Comparison of ENCODE assay signal across 19 cellular contexts in the genomic region with DNA sequence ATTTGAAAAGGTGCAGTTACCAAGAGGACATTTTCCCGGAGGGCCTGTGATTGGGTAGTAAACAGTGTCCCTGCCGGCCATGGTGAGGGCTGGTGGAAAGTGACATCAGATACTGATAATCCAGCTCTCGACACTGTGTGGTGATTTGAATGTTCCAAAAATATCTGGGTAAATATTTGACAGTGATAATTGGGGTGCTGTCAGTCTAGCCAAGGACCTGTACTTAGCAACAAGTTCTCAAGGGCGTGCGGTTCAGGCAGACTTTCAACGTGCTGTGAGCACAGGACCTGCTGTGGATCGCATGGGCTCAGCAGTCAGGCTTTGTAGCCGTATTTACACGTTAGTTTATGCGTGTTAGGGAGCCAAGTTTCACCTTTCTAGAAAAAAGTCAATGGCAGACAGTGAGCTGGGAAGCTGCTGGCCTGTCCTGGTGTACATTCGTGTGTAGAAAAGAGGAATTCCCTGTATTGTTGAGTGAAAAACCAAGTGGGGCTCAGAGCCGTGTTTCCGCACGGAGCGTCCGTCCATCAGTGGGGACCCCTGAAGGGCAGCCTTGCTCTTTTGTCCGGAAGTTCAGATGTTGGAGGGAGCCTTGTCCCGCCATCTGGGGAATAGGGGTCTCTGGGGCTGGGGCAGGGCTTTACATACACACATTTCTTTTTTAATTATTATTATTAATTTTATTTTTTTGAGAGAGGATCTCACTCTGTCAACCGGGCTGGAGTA. TPM values are rescaled to one million over a fixed set of nuclear protein-coding genes. Genes with fewer than 3 reads are reported as not detected.
DNase-seq lines count a peak whose midpoint lies in the region; ATAC-seq, FAIRE-seq and TF ChIP-seq lines count a peak whose summit lies in the region.
"Had no signal": no experiment of that assay in that cellular context is flagged by ENCODE, and none has a peak within 500 bp of the region (broad histone marks: within the 10 kb centered on the region; RNA-seq: fewer than 3 reads in every experiment).

No MANE protein-coding gene starts in this region.

- H3K27ac ChIP-seq in heart right ventricle, result peak overlapping the region; percentile 50 to 94 (median 86)
- no peak overlapping the region for H3K27ac ChIP-seq in lower lobe of right lung
- H3K27ac ChIP-seq in upper lobe of left lung, result no peak overlapping the region
- H3K27ac ChIP-seq: SJSA1 had no signal

- no peak overlapping the region for H3K27ac Mint-ChIP-seq in activated CD8-positive, alpha-beta T cell treated with anti-CD3 and anti-CD28 coated beads, Interleukin-2, amount 10 ng/mL, durations not matched to agents 7 days and 5 days
- H3K27ac Mint-ChIP-seq: CD8-positive, alpha-beta T cell had no signal

- H3K27me3 Mint-ChIP-seq in activated CD8-positive, alpha-beta T cell treated with anti-CD3 and anti-CD28 coated beads, Interleukin-2, amount 10 ng/mL, durations not matched to agents 7 days and 5 days (ENCODE audit: low read depth), result no peaks in the 10 kb centered on the region

- FAIRE-seq in bronchial epithelial cell (lab: Jason Lieb, UNC), result peak; percentile 66
- FAIRE-seq: GM12892 had no signal

- no peak for DNase-seq in bronchial epithelial cell (ENCODE audit: low read depth)
- peak; percentile 56 to 70 for DNase-seq in heart right ventricle
- DNase-seq in lower lobe of right lung, result peak; percentile 53
- peak in 1 of 2 donors; percentile 74 for DNase-seq in upper lobe of left lung
- DNase-seq in activated CD8-positive, alpha-beta T cell treated with anti-CD3 and anti-CD28 coated beads, Interleukin-2, amount 10 ng/mL, durations not matched to agents 7 days and 5 days, result no peak
- DNase-seq: BE2C; CD8-positive, alpha-beta T cell; DND-41; GDM1; Karpas-422; MM.1S; NCI-H1105 treated with DMSO at 0.1 percent for 48 hours; NCI-H2029; NCI-H510A treated with DMSO at 0.1 percent for 48 hours had no signal

- CTCF ChIA-PET in activated CD8-positive, alpha-beta T cell treated with anti-CD3 and anti-CD28 coated beads, Interleukin-2, amount 10 ng/mL, durations not matched to agents 7 days and 5 days (lab: Charles Lee), result no interaction called here

- H3K27me3 ChIP-seq in bronchial epithelial cell (ENCODE audit: control insufficient read depth, insufficient read depth, low read length) (no peaks in the 10 kb centered on the region), heart right ventricle (no peaks in the 10 kb centered on the region), lower lobe of right lung (ENCODE audit: low read depth) (no peaks in the 10 kb centered on the region), upper lobe of left lung (no peaks in the 10 kb centered on the region)
- H3K27me3 ChIP-seq: BE2C, SJSA1 had no signal

- POLR2A ChIA-PET in activated CD8-positive, alpha-beta T cell treated with anti-CD3 and anti-CD28 coated beads, Interleukin-2, amount 10 ng/mL, durations not matched to agents 7 days and 5 days (lab: Charles Lee), result no interaction called here

- peaks cover 0 to 50% (median 29%) of the 10 kb centered on the region in 9 donors for H3K4me1 ChIP-seq in heart right ventricle
- H3K4me1 ChIP-seq in lower lobe of right lung, result no peaks in the 10 kb centered on the region
- H3K4me1 ChIP-seq in upper lobe of left lung, result peaks cover 0 to 9% (median 0%) of the 10 kb centered on the region in 4 donors
- H3K4me1 ChIP-seq: BE2C, SJSA1 had no signal

- TF ChIP-seq CTCF in bronchial epithelial cell (IDR thresholded peaks at IDR 0.05; ENCODE audit: insufficient read depth, low read length, severe bottlenecking) (no peak), heart right ventricle (IDR thresholded peaks at IDR 0.05) (peak in 2 of 9 donors; percentile 10 to 29), lower lobe of right lung (IDR thresholded peaks at IDR 0.05) (no peak), upper lobe of left lung (IDR thresholded peaks at IDR 0.05) (no peak)

- H3K36me3 Mint-ChIP-seq in activated CD8-positive, alpha-beta T cell treated with anti-CD3 and anti-CD28 coated beads, Interleukin-2, amount 10 ng/mL, durations not matched to agents 7 days and 5 days (ENCODE audit: low read depth), result peaks cover 68% of the 10 kb centered on the region

- TF ChIP-seq EP300 in upper lobe of left lung (IDR thresholded peaks at IDR 0.05), result no peak

- peaks cover 35% of the 10 kb centered on the region for H3K36me3 ChIP-seq in bronchial epithelial cell (ENCODE audit: control insufficient read depth, insufficient read depth, low read length)
- peaks cover 0 to 100% (median 48%) of the 10 kb centered on the region in 9 donors for H3K36me3 ChIP-seq in heart right ventricle
- H3K36me3 ChIP-seq in lower lobe of right lung, result peaks cover 100% of the 10 kb centered on the region
- H3K36me3 ChIP-seq in upper lobe of left lung, result peaks cover 24 to 96% (median 80%) of the 10 kb centered on the region in 4 donors

- WGBS in heart right ventricle, 2 donors, result 49 to 77% methylated on average over 19 of the region's 19 CpGs
- 78% methylated on average over 19 of the region's 19 CpGs for WGBS in upper lobe of left lung, 2 donors

- no peak for TF ChIP-seq POLR2A in upper lobe of left lung (IDR thresholded peaks at IDR 0.05)

- no peaks in the 10 kb centered on the region for H3K4me1 Mint-ChIP-seq in activated CD8-positive, alpha-beta T cell treated with anti-CD3 and anti-CD28 coated beads, Interleukin-2, amount 10 ng/mL, durations not matched to agents 7 days and 5 days (ENCODE audit: low read depth)

- H3K9me3 ChIP-seq in heart right ventricle (no peaks in the 10 kb centered on the region), lower lobe of right lung (no peaks in the 10 kb centered on the region), upper lobe of left lung (no peaks in the 10 kb centered on the region)
- H3K9me3 ChIP-seq: BE2C, SJSA1 had no signal

- H3K9me3 Mint-ChIP-seq in activated CD8-positive, alpha-beta T cell treated with anti-CD3 and anti-CD28 coated beads, Interleukin-2, amount 10 ng/mL, durations not matched to agents 7 days and 5 days (ENCODE audit: insufficient read depth), result no peaks in the 10 kb centered on the region
- H3K9me3 Mint-ChIP-seq: CD8-positive, alpha-beta T cell had no signal

- no peak overlapping the region for H3K4me3 Mint-ChIP-seq in activated CD8-positive, alpha-beta T cell treated with anti-CD3 and anti-CD28 coated beads, Interleukin-2, amount 10 ng/mL, durations not matched to agents 7 days and 5 days
- H3K4me3 Mint-ChIP-seq: CD8-positive, alpha-beta T cell had no signal

- intact Hi-C loops in heart right ventricle (cut with DNase I) (loop anchor here in 1 of 10 donors (5.0 kb wide), 1 partner anchor 200 kb away; no protein-coding TSS in a partner anchor), lower lobe of right lung (cut with DNase I) (no loop called here)

- H3K4me3 ChIP-seq in bronchial epithelial cell (ENCODE audit: low read depth, low read length) (no peak overlapping the region), heart right ventricle (no peak overlapping the region), lower lobe of right lung (no peak overlapping the region), upper lobe of left lung (no peak overlapping the region)
- H3K4me3 ChIP-seq: SJSA1 had no signal

- peak; percentile 70 to 86 (median 79) for ATAC-seq in heart right ventricle
- ATAC-seq in lower lobe of right lung, result peak; percentile 77 to 90
- peak; percentile 28 to 65 for ATAC-seq in upper lobe of left lung (ENCODE audit: low FRiP score in 2 of 2)
- no peak for ATAC-seq in activated CD8-positive, alpha-beta T cell treated with anti-CD3 and anti-CD28 coated beads, Interleukin-2, amount 10 ng/mL, durations not matched to agents 7 days and 5 days
- ATAC-seq in HG03354 (IDR thresholded peaks at IDR 0.05; ENCODE audit: poor library complexity, severe bottlenecking, unreplicated experiment), result no peak
- ATAC-seq in GM21360 (IDR thresholded peaks at IDR 0.05; ENCODE audit: unreplicated experiment), result no peak
- ATAC-seq in GM21529 (IDR thresholded peaks at IDR 0.05; ENCODE audit: unreplicated experiment), result no peak
- ATAC-seq: CD8-positive, alpha-beta T cell had no signal

RNA-seq across cellular contexts. Expression of a gene that starts 11.3 kb away (rescaled TPM):
- total RNA-seq in bronchial epithelial cell (32.3 and 38.7 TPM in 2 replicates), heart right ventricle (10 to 100 TPM; 22.1 to 54.1 (median 26.5) TPM), lower lobe of right lung (33.5 TPM), upper lobe of left lung (10 to 100 TPM; 30.7 to 77.5 (median 35.8) TPM)
- 10 to 100 TPM; 44.0 to 80.5 TPM for polyA plus RNA-seq in heart right ventricle
- total RNA-seq in activated CD8-positive, alpha-beta T cell treated with anti-CD3 and anti-CD28 coated beads, Interleukin-2, amount 10 ng/mL, durations not matched to agents 7 days and 5 days, result 10 to 100 TPM; 84.0 to 84.6 TPM

RNA-seq across cellular contexts. Expression of a gene that starts 50.2 kb away (rescaled TPM):
- total RNA-seq in bronchial epithelial cell, result 0.13 and 0.26 TPM in 2 replicates
- 1 to 10 TPM in 2 of 10 donors, under 1 TPM in 8; 0.17 to 4.7 (median 0.37) TPM for total RNA-seq in heart right ventricle
- under 1 TPM; 0.29 to 0.33 TPM for polyA plus RNA-seq in heart right ventricle
- total RNA-seq in lower lobe of right lung, result 1.4 TPM
- total RNA-seq in upper lobe of left lung, result 1 to 10 TPM in 3 of 6 donors, under 1 TPM in 2, not detected in 1; 0.30 to 4.4 (median 1.4) TPM
- 100 to 1,000 TPM; 111 to 114 TPM for total RNA-seq in activated CD8-positive, alpha-beta T cell treated with anti-CD3 and anti-CD28 coated beads, Interleukin-2, amount 10 ng/mL, durations not matched to agents 7 days and 5 days

Comparison
In these comparisons a context has a peak if more than half of its experiments do, and no peak if none do; other contexts are left out.
1. DNase-seq: peak in heart right ventricle (2 of 2) and lower lobe of right lung (single experiment); none in bronchial epithelial cell (single experiment) and activated CD8-positive, alpha-beta T cell treated with anti-CD3 and anti-CD28 coated beads, Interleukin-2, amount 10 ng/mL, durations not matched to agents 7 days and 5 days (single experiment).
2. ATAC-seq: peak in heart right ventricle (8 of 8), lower lobe of right lung (2 of 2) and upper lobe of left lung (2 of 2); none in activated CD8-positive, alpha-beta T cell treated with anti-CD3 and anti-CD28 coated beads, Interleukin-2, amount 10 ng/mL, durations not matched to agents 7 days and 5 days (single experiment), HG03354 (single experiment), GM21360 (single experiment) and GM21529 (single experiment).
3. H3K27ac ChIP-seq: peak in heart right ventricle (10 of 10); none in lower lobe of right lung (single experiment) and upper lobe of left lung (0 of 4).
4. RNA of a gene that starts 50.2 kb away (total RNA-seq): 111 to 114 TPM in activated CD8-positive, alpha-beta T cell treated with anti-CD3 and anti-CD28 coated beads, Interleukin-2, amount 10 ng/mL, durations not matched to agents 7 days and 5 days; 0.30 to 4.4 TPM in upper lobe of left lung, 1.4 TPM in lower lobe of right lung (single experiment), 0.17 to 4.7 TPM in heart right ventricle and 0.13 to 0.26 TPM in bronchial epithelial cell; every median in the first group is over 10 times any median in the second.